In the genomic region with DNA sequence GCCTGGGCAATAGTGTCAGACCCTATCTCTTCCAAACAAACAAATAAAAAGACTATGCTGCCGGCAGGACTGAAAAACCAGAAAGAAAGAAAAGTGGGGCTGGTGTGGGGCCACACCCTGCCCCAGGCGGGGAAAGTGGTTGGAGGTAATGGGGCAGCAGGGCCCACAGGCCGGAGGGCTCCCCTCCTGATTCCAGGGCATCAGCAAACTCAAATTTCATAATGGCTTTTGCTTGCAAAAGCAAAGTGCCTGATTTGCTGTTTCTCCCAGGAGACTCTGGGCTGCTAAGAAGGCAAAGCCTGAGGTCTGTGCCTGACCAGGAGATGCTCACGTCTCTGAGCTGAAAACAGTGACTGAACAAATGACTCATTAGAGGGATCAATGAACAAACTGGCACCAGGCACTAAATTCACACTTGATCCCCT, we compare ENCODE assay signal across 11 cellular contexts.
DNase-seq lines count a peak whose midpoint lies in the region; ATAC-seq, FAIRE-seq and TF ChIP-seq lines count a peak whose summit lies in the region.
"Had no signal": no experiment of that assay in that cellular context is flagged by ENCODE, and none has a peak within 500 bp of the region (broad histone marks: within the 10 kb centered on the region; RNA-seq: fewer than 3 reads in every experiment).

No MANE protein-coding gene starts in this region.

- intact Hi-C loops in left ventricle myocardium inferior (cut with micrococcal nuclease) (no loop called here), left ventricle myocardium superior (cut with micrococcal nuclease) (no loop called here)

- peaks cover 21% of the 10 kb centered on the region for H3K4me1 Mint-ChIP-seq in activated naive CD8-positive, alpha-beta T cell treated with anti-CD3 and anti-CD28 coated beads, Interleukin-2, amount 10 ng/mL, durations not matched to agents 7 days and 5 days

- DNase-seq in left ventricle myocardium inferior (no peak), left ventricle myocardium superior (no peak), iris pigment epithelial cell (ENCODE audit: low read depth) (peak; percentile 69), urothelium cell line (ENCODE audit: low spot score) (peak; percentile 27), putamen (ENCODE audit: low spot score) (no peak), H4 (ENCODE audit: low spot score) (no peak), NCI-H2029 (lab: John Stamatoyannopoulos, UW) (no peak)
- DNase-seq in activated naive CD8-positive, alpha-beta T cell treated with anti-CD3 and anti-CD28 coated beads, Interleukin-2, amount 10 ng/mL, durations not matched to agents 7 days and 5 days: no peak
- DNase-seq: DMS79 treated with DMSO at 0.1 percent for 48 hours had no signal

- peaks cover 6% of the 10 kb centered on the region for H3K36me3 Mint-ChIP-seq in activated naive CD8-positive, alpha-beta T cell treated with anti-CD3 and anti-CD28 coated beads, Interleukin-2, amount 10 ng/mL, durations not matched to agents 7 days and 5 days

- peaks cover 3% of the 10 kb centered on the region for H3K36me3 ChIP-seq in left ventricle myocardium inferior
- H3K36me3 ChIP-seq: thoracic aorta had no signal

- H3K4me3 ChIP-seq in left ventricle myocardium inferior: no peak overlapping the region
- H3K4me3 ChIP-seq: thoracic aorta had no signal

- H3K27ac Mint-ChIP-seq in activated naive CD8-positive, alpha-beta T cell treated with anti-CD3 and anti-CD28 coated beads, Interleukin-2, amount 10 ng/mL, durations not matched to agents 7 days and 5 days: peak overlapping the region; percentile 18

- peak overlapping the region; percentile 52 for H3K27ac ChIP-seq in left ventricle myocardium inferior (replicated peaks)

- no peak overlapping the region for H3K4me3 Mint-ChIP-seq in activated naive CD8-positive, alpha-beta T cell treated with anti-CD3 and anti-CD28 coated beads, Interleukin-2, amount 10 ng/mL, durations not matched to agents 7 days and 5 days

- TF ChIP-seq CTCF in left ventricle myocardium inferior (IDR thresholded peaks at IDR 0.05; ENCODE audit: borderline replicate concordance): no peak

- peaks cover 69% of the 10 kb centered on the region for H3K4me1 ChIP-seq in left ventricle myocardium inferior

- FAIRE-seq in urothelium cell line (lab: Jason Lieb, UNC): no peak
- FAIRE-seq: GM19239 had no signal

- H3K9me3 Mint-ChIP-seq in activated naive CD8-positive, alpha-beta T cell treated with anti-CD3 and anti-CD28 coated beads, Interleukin-2, amount 10 ng/mL, durations not matched to agents 7 days and 5 days: no peaks in the 10 kb centered on the region

- H3K9me3 ChIP-seq in left ventricle myocardium inferior (replicated peaks): no peaks in the 10 kb centered on the region
- H3K9me3 ChIP-seq: thoracic aorta had no signal

- H3K27me3 ChIP-seq in left ventricle myocardium inferior (ENCODE audit: low read depth): no peaks in the 10 kb centered on the region

- ATAC-seq in left ventricle myocardium superior: no peak
- ATAC-seq in activated naive CD8-positive, alpha-beta T cell treated with anti-CD3 and anti-CD28 coated beads, Interleukin-2, amount 10 ng/mL, durations not matched to agents 7 days and 5 days (ENCODE audit: low read depth): no peak

- H3K27me3 Mint-ChIP-seq in activated naive CD8-positive, alpha-beta T cell treated with anti-CD3 and anti-CD28 coated beads, Interleukin-2, amount 10 ng/mL, durations not matched to agents 7 days and 5 days: no peaks in the 10 kb centered on the region

- POLR2A ChIA-PET in activated naive CD8-positive, alpha-beta T cell treated with anti-CD3 and anti-CD28 coated beads, Interleukin-2, amount 10 ng/mL, durations not matched to agents 7 days and 5 days (lab: Charles Lee): interaction anchor here (1.0 to 1.4 kb wide), 2 partner anchors 12 to 42 kb away, joined by 4 read pairs; no protein-coding TSS in a partner anchor

Comparison
In these comparisons a context has a peak if more than half of its experiments do, and no peak if none do; other contexts are left out.
1. DNase-seq: peak in iris pigment epithelial cell (single experiment) and urothelium cell line (single experiment); none in left ventricle myocardium inferior (single experiment), left ventricle myocardium superior (single experiment), activated naive CD8-positive, alpha-beta T cell treated with anti-CD3 and anti-CD28 coated beads, Interleukin-2, amount 10 ng/mL, durations not matched to agents 7 days and 5 days (single experiment), putamen (single experiment), H4 (single experiment) and NCI-H2029 (single experiment).